In genomic region chr11:78643676-78644056, GRCh38 we compare ENCODE assay signal across 13 cellular contexts.
DNase-seq lines count a peak whose midpoint lies in the region; ATAC-seq lines count a peak whose summit lies in the region.
"Had no signal": no experiment of that assay in that cellular context is flagged by ENCODE, and none has a peak within 500 bp of the region (broad histone marks: within the 10 kb centered on the region; RNA-seq: fewer than 3 reads in every experiment).

No MANE protein-coding gene starts in this region.

- no peak for DNase-seq in activated CD4-positive, alpha-beta T cell treated with anti-CD3 and anti-CD28 coated beads, Interleukin-2, amount 10 ng/mL, durations not matched to agents 24 days and 14 days
- DNase-seq in activated CD4-positive, alpha-beta T cell treated with anti-CD3 and anti-CD28 coated beads for 48 hours = no peak
- no peak for DNase-seq in activated naive CD4-positive, alpha-beta T cell treated with anti-CD3 and anti-CD28 coated beads, Interleukin-2, amount 50 U/mL, for 72 hours (ENCODE audit: low spot score in 2 of 2)
- DNase-seq in activated naive CD4-positive, alpha-beta T cell treated with Interleukin-2 at 50 U/mL for 16 hours = no peak
- DNase-seq in activated T-helper 2 cell treated with anti-CD3 and anti-CD28 coated beads, Interferon-gamma antibody, Interleukin-2, Interleukin-4, amounts not matched to agents 10 μg/mL and 5 μg/mL and 100 μg/mL, durations not matched to agents 14 hours and 24 hours and 36 hours (ENCODE audit: low spot score) = no peak
- no peak for DNase-seq in mesenteric fat pad (ENCODE audit: low spot score)
- DNase-seq: C1 segment of cervical spinal cord; CD4-positive, alpha-beta T cell; DMS79 had no signal

- H3K36me3 Mint-ChIP-seq in activated CD4-positive, alpha-beta T cell treated with anti-CD3 and anti-CD28 coated beads, Interleukin-2, amount 10 ng/mL, durations not matched to agents 24 days and 14 days (ENCODE audit: low read depth) = no peaks in the 10 kb centered on the region
- H3K36me3 Mint-ChIP-seq in activated naive CD4-positive, alpha-beta T cell treated with anti-CD3 and anti-CD28 coated beads, Interleukin-2, amount 50 U/mL, for 72 hours = no peaks in the 10 kb centered on the region
- H3K36me3 Mint-ChIP-seq in activated T-helper 2 cell treated with anti-CD3 and anti-CD28 coated beads, Interferon-gamma antibody, Interleukin-2, Interleukin-4, amounts not matched to agents 10 μg/mL and 5 μg/mL and 100 μg/mL, durations not matched to agents 14 hours and 24 hours and 36 hours (ENCODE audit: low read depth) = no peaks in the 10 kb centered on the region
- peaks cover 7% of the 10 kb centered on the region for H3K36me3 Mint-ChIP-seq in stimulated activated naive CD8-positive, alpha-beta T cell treated with anti-CD3 and anti-CD28 coated beads, Interleukin-15, Interleukin-2, amounts not matched to agents 100 ng/mL and 50 ng/mL, for 24 hours (ENCODE audit: low read depth)

- intact Hi-C loops in activated CD4-positive, alpha-beta T cell treated with anti-CD3 and anti-CD28 coated beads, Interleukin-2, amount 10 ng/mL, durations not matched to agents 24 days and 14 days (cut with micrococcal nuclease) = loop anchor here (1.0 to 10.0 kb wide), 7 partner anchors 9 to 455 kb away; partner anchors contain the start of genes GAB2, KCTD21, NARS2 and USP35
- intact Hi-C loops in activated T-helper 2 cell treated with anti-CD3 and anti-CD28 coated beads, Interferon-gamma antibody, Interleukin-2, Interleukin-4, amounts not matched to agents 10 μg/mL and 5 μg/mL and 100 μg/mL, durations not matched to agents 14 hours and 24 hours and 36 hours (cut with micrococcal nuclease) = loop anchor here (1.0 to 2.0 kb wide), 5 partner anchors 8 to 375 kb away; partner anchors contain the start of gene NARS2

- ATAC-seq in activated naive CD4-positive, alpha-beta T cell treated with anti-CD3 and anti-CD28 coated beads, Interleukin-2, amount 50 U/mL, for 72 hours = peak; percentile 22 to 41
- ATAC-seq: GM12878, HCT116 had no signal

- H3K27me3 Mint-ChIP-seq in activated CD4-positive, alpha-beta T cell treated with anti-CD3 and anti-CD28 coated beads, Interleukin-2, amount 10 ng/mL, durations not matched to agents 24 days and 14 days = no peaks in the 10 kb centered on the region
- no peaks in the 10 kb centered on the region for H3K27me3 Mint-ChIP-seq in activated T-helper 2 cell treated with anti-CD3 and anti-CD28 coated beads, Interferon-gamma antibody, Interleukin-2, Interleukin-4, amounts not matched to agents 10 μg/mL and 5 μg/mL and 100 μg/mL, durations not matched to agents 14 hours and 24 hours and 36 hours (ENCODE audit: low read depth)
- H3K27me3 Mint-ChIP-seq in stimulated activated naive CD8-positive, alpha-beta T cell treated with anti-CD3 and anti-CD28 coated beads, Interleukin-15, Interleukin-2, amounts not matched to agents 100 ng/mL and 50 ng/mL, for 24 hours = peaks cover 8% of the 10 kb centered on the region

- H3K9me3 Mint-ChIP-seq in activated CD4-positive, alpha-beta T cell treated with anti-CD3 and anti-CD28 coated beads, Interleukin-2, amount 10 ng/mL, durations not matched to agents 24 days and 14 days = no peaks in the 10 kb centered on the region
- H3K9me3 Mint-ChIP-seq in activated naive CD4-positive, alpha-beta T cell treated with anti-CD3 and anti-CD28 coated beads, Interleukin-2, amount 50 U/mL, for 72 hours = no peaks in the 10 kb centered on the region
- peaks cover 10% of the 10 kb centered on the region for H3K9me3 Mint-ChIP-seq in activated T-helper 2 cell treated with anti-CD3 and anti-CD28 coated beads, Interferon-gamma antibody, Interleukin-2, Interleukin-4, amounts not matched to agents 10 μg/mL and 5 μg/mL and 100 μg/mL, durations not matched to agents 14 hours and 24 hours and 36 hours
- H3K9me3 Mint-ChIP-seq in stimulated activated naive CD8-positive, alpha-beta T cell treated with anti-CD3 and anti-CD28 coated beads, Interleukin-15, Interleukin-2, amounts not matched to agents 100 ng/mL and 50 ng/mL, for 24 hours = no peaks in the 10 kb centered on the region
- H3K9me3 Mint-ChIP-seq: CD4-positive, alpha-beta T cell had no signal

- peaks cover 36% of the 10 kb centered on the region for H3K4me1 Mint-ChIP-seq in activated CD4-positive, alpha-beta T cell treated with anti-CD3 and anti-CD28 coated beads, Interleukin-2, amount 10 ng/mL, durations not matched to agents 24 days and 14 days
- H3K4me1 Mint-ChIP-seq in activated T-helper 2 cell treated with anti-CD3 and anti-CD28 coated beads, Interferon-gamma antibody, Interleukin-2, Interleukin-4, amounts not matched to agents 10 μg/mL and 5 μg/mL and 100 μg/mL, durations not matched to agents 14 hours and 24 hours and 36 hours (ENCODE audit: low read depth) = peaks cover 45% of the 10 kb centered on the region
- peaks cover 34% of the 10 kb centered on the region for H3K4me1 Mint-ChIP-seq in stimulated activated naive CD8-positive, alpha-beta T cell treated with anti-CD3 and anti-CD28 coated beads, Interleukin-15, Interleukin-2, amounts not matched to agents 100 ng/mL and 50 ng/mL, for 24 hours (ENCODE audit: low read depth)
- H3K4me1 Mint-ChIP-seq: B cell had no signal

- H3K4me3 Mint-ChIP-seq in activated CD4-positive, alpha-beta T cell treated with anti-CD3 and anti-CD28 coated beads, Interleukin-2, amount 10 ng/mL, durations not matched to agents 24 days and 14 days = peak overlapping the region; percentile 24
- no peak overlapping the region for H3K4me3 Mint-ChIP-seq in activated T-helper 2 cell treated with anti-CD3 and anti-CD28 coated beads, Interferon-gamma antibody, Interleukin-2, Interleukin-4, amounts not matched to agents 10 μg/mL and 5 μg/mL and 100 μg/mL, durations not matched to agents 14 hours and 24 hours and 36 hours (ENCODE audit: low read depth)
- peak overlapping the region; percentile 63 for H3K4me3 Mint-ChIP-seq in stimulated activated naive CD8-positive, alpha-beta T cell treated with anti-CD3 and anti-CD28 coated beads, Interleukin-15, Interleukin-2, amounts not matched to agents 100 ng/mL and 50 ng/mL, for 24 hours
- H3K4me3 Mint-ChIP-seq: B cell; CD4-positive, alpha-beta T cell had no signal

- H3K27ac Mint-ChIP-seq in activated CD4-positive, alpha-beta T cell treated with anti-CD3 and anti-CD28 coated beads, Interleukin-2, amount 10 ng/mL, durations not matched to agents 24 days and 14 days = peak overlapping the region; percentile 90
- H3K27ac Mint-ChIP-seq in activated naive CD4-positive, alpha-beta T cell treated with anti-CD3 and anti-CD28 coated beads, Interleukin-2, amount 50 U/mL, for 72 hours = peak overlapping the region in 1 of 2 donors; percentile 57
- H3K27ac Mint-ChIP-seq in activated T-helper 2 cell treated with anti-CD3 and anti-CD28 coated beads, Interferon-gamma antibody, Interleukin-2, Interleukin-4, amounts not matched to agents 10 μg/mL and 5 μg/mL and 100 μg/mL, durations not matched to agents 14 hours and 24 hours and 36 hours = peak overlapping the region; percentile 97
- H3K27ac Mint-ChIP-seq in stimulated activated naive CD8-positive, alpha-beta T cell treated with anti-CD3 and anti-CD28 coated beads, Interleukin-15, Interleukin-2, amounts not matched to agents 100 ng/mL and 50 ng/mL, for 24 hours = peak overlapping the region; percentile 100
- H3K27ac Mint-ChIP-seq: B cell; CD4-positive, alpha-beta T cell had no signal
